10 cellular contexts compared by ENCODE assay signal in genomic region chr7:149500201-149500600, GRCh38.
"Had no signal": no experiment of that assay in that cellular context is flagged by ENCODE, and none has a peak within 500 bp of the region (broad histone marks: within the 10 kb centered on the region; RNA-seq: fewer than 3 reads in every experiment).

No MANE protein-coding gene starts in this region.

- H3K36me3 Mint-ChIP-seq: mesothelial cell of epicardium had no signal

- H3K4me3 ChIP-seq: gastroesophageal sphincter, lung, thyroid gland had no signal

- H3K9me3 ChIP-seq: neutrophil, thyroid gland had no signal

- H3K36me3 ChIP-seq: gastroesophageal sphincter, neutrophil, thyroid gland had no signal

- H3K27ac ChIP-seq: gastroesophageal sphincter, neutrophil, thyroid gland had no signal

- ATAC-seq: gastroesophageal sphincter; left colon; stimulated activated memory B cell treated with anti-CD40 and anti-IgM and Interleukin-4, amounts not matched to agents 10 μg/mL and 1 μg/mL and 100 μg/mL, for 72 hours had no signal

- H3K27ac Mint-ChIP-seq: activated B cell treated with CpG ODN at 0.5 μM for 24 hours; mesothelial cell of epicardium; stimulated activated memory B cell treated with anti-CD40 and anti-IgM and Interleukin-4, amounts not matched to agents 10 μg/mL and 1 μg/mL and 100 μg/mL, for 72 hours had no signal

- H3K4me3 Mint-ChIP-seq: activated B cell treated with CpG ODN at 0.5 μM for 24 hours; mesothelial cell of epicardium; stimulated activated memory B cell treated with anti-CD40 and anti-IgM and Interleukin-4, amounts not matched to agents 10 μg/mL and 1 μg/mL and 100 μg/mL, for 72 hours had no signal

- DNase-seq: activated B cell treated with CpG ODN at 0.5 μM for 24 hours; activated CD4-positive, alpha-beta T cell treated with anti-CD3 and anti-CD28 coated beads for 48 hours; activated effector memory CD4-positive, alpha-beta T cell treated with anti-CD3 and anti-CD28 coated beads, Interleukin-2, amount 50 U/mL, for 16 hours; left colon; thyroid gland had no signal

- H3K27me3 ChIP-seq: gastroesophageal sphincter, thyroid gland had no signal
